8 cellular contexts compared by ENCODE assay signal in genomic region chr11:105034494-105035261, GRCh38. TPM values are rescaled to one million over a fixed set of nuclear protein-coding genes. Genes with fewer than 3 reads are reported as not detected.
DNase-seq lines count a peak whose midpoint lies in the region; ATAC-seq and TF ChIP-seq lines count a peak whose summit lies in the region.
"Not testable (repeated sequence)": the region's sequence is repeated elsewhere in the genome, so short reads cannot be mapped to it uniquely, and the experiment has no call there.

Gene CASP1, minus strand, starts transcription at chr11:105035144. Its CDS starts 31 bp downstream, at chr11:105035113.

- peaks cover 0 to 78% (median 26%) of the 10 kb centered on the region in 10 experiments; a peak in 18 of 20 replicates for H3K4me1 ChIP-seq in BLaER1 treated with 17β-estradiol and CSF1 and Interleukin-3, amounts not matched to agents 10 nM and 100 nM
- H3K4me1 ChIP-seq in right lobe of liver: peaks cover 0 to 13% (median 2%) of the 10 kb centered on the region in 4 donors
- H3K4me1 ChIP-seq in spleen: peaks cover 25 to 69% (median 54%) of the 10 kb centered on the region in 6 donors

- 4% methylated on average over 3 of the region's 3 CpGs for WGBS in right lobe of liver (ENCODE audit: insufficient coverage, low coverage, low lambda C conversion rate, missing lambda C conversion rate)
- 6 to 14% (median 13%) methylated on average over 3 of the region's 3 CpGs for WGBS in spleen, 5 donors

- ATAC-seq in GM19351 (IDR thresholded peaks at IDR 0.05; ENCODE audit: unreplicated experiment) (peak; percentile 87), HG03025 (IDR thresholded peaks at IDR 0.05; ENCODE audit: low FRiP score, unreplicated experiment) (peak; percentile 94), right lobe of liver (peak; percentile 92 to 95 (median 92))

- H3K4me3 ChIP-seq in BLaER1 treated with 17β-estradiol and CSF1 and Interleukin-3, amounts not matched to agents 10 nM and 100 nM: peak within 1 kb of the TSS in 7 of 10 experiments; percentile 40 to 66 (median 54); a peak in 14 of 20 replicates
- peak within 1 kb of the TSS; percentile 64 for H3K4me3 ChIP-seq in NB4 (ENCODE audit: low read depth, low read length)
- peak within 1 kb of the TSS; percentile 33 to 56 (median 50) for H3K4me3 ChIP-seq in right lobe of liver
- peak within 1 kb of the TSS; percentile 23 to 73 (median 46) for H3K4me3 ChIP-seq in spleen

- peaks cover 0 to 59% (median 3%) of the 10 kb centered on the region in 11 experiments; a peak in 12 of 22 replicates for H3K36me3 ChIP-seq in BLaER1 treated with 17β-estradiol and CSF1 and Interleukin-3, amounts not matched to agents 10 nM and 100 nM
- H3K36me3 ChIP-seq in right lobe of liver (peaks cover 0 to 11% (median 0%) of the 10 kb centered on the region in 4 donors), spleen (peaks cover 0 to 43% (median 20%) of the 10 kb centered on the region in 6 donors)

- not testable (repeated sequence) for TF ChIP-seq CTCF in NB4 (IDR thresholded peaks at IDR 0.05; ENCODE audit: low read depth, low read length); right lobe of liver (IDR thresholded peaks at IDR 0.05); spleen (IDR thresholded peaks at IDR 0.05 in 8 of 11, conservative IDR thresholded peaks at IDR 0.05 in 3 of 11)

- peak within 1 kb of the TSS; percentile 26 to 79 (median 71); a peak in 18 of 22 replicates for H3K9ac ChIP-seq in BLaER1 treated with 17β-estradiol and CSF1 and Interleukin-3, amounts not matched to agents 10 nM and 100 nM

- not testable (repeated sequence) for TF ChIP-seq POLR2A in NB4 (IDR thresholded peaks at IDR 0.05; ENCODE audit: extremely low read depth, insufficient read length)
- peak; percentile 36 for TF ChIP-seq POLR2A in right lobe of liver (IDR thresholded peaks at IDR 0.05)
- TF ChIP-seq POLR2A in spleen (IDR thresholded peaks at IDR 0.05): peak in 1 of 3 donors; percentile 44

- peak within 1 kb of the TSS; percentile 42 to 99 (median 63) for H3K4me2 ChIP-seq in BLaER1 treated with 17β-estradiol and CSF1 and Interleukin-3, amounts not matched to agents 10 nM and 100 nM

- peak within 1 kb of the TSS; percentile 52 to 88 (median 73) for H3K27ac ChIP-seq in BLaER1 treated with 17β-estradiol and CSF1 and Interleukin-3, amounts not matched to agents 10 nM and 100 nM
- H3K27ac ChIP-seq in right lobe of liver: peak within 1 kb of the TSS; percentile 53 to 83 (median 79)
- peak within 1 kb of the TSS; percentile 75 to 93 (median 90) for H3K27ac ChIP-seq in spleen

- not testable (repeated sequence) for H3K27me3 ChIP-seq in BLaER1 treated with 17β-estradiol and CSF1 and Interleukin-3, amounts not matched to agents 10 nM and 100 nM; right lobe of liver; spleen (replicated peaks in 1 of 7)

- CTCF ChIA-PET in activated CD8-positive, alpha-beta memory T cell treated with anti-CD3 and anti-CD28 coated beads for 36 hours (lab: Charles Lee): interaction anchor here (1.0 kb wide), 1 partner anchor 30 kb away, joined by 3 read pairs; no protein-coding TSS in a partner anchor

- not testable (repeated sequence) for H4K20me1 ChIP-seq in BLaER1 treated with 17β-estradiol and CSF1 and Interleukin-3, amounts not matched to agents 10 nM and 100 nM

- H3K9me3 ChIP-seq in BLaER1 treated with 17β-estradiol and CSF1 and Interleukin-3, amounts not matched to agents 10 nM and 100 nM (replicated peaks in 1 of 11): peaks cover 10 to 52% (median 20%) of the 10 kb centered on the region in 11 experiments
- H3K9me3 ChIP-seq in right lobe of liver, spleen: not testable (repeated sequence)

- intact Hi-C loops in right lobe of liver (cut with DNase I); spleen (cut with DNase I; ENCODE audit: low total_unique reads): not testable (repeated sequence)

- DNase-seq in NB4 (ENCODE audit: low read depth) (peak; percentile 83), dermis microvascular lymphatic vessel endothelial cell (ENCODE audit: low read depth in 2 of 2) (peak; percentile 42 to 45), right lobe of liver (peak in 1 of 3 donors; percentile 67)
- DNase-seq in spleen: not testable (repeated sequence)

- POLR2A ChIA-PET in activated CD8-positive, alpha-beta memory T cell treated with anti-CD3 and anti-CD28 coated beads for 36 hours (lab: Charles Lee): interaction anchor here (0.6 kb wide), 1 partner anchor 67 kb away, joined by 3 read pairs; no protein-coding TSS in a partner anchor

RNA-seq across cellular contexts. Expression of gene CASP1, which starts in this region (rescaled TPM):
- 10 to 100 TPM; 26.5 to 30.3 TPM for total RNA-seq in activated CD8-positive, alpha-beta memory T cell treated with anti-CD3 and anti-CD28 coated beads for 36 hours
- total RNA-seq in dermis microvascular lymphatic vessel endothelial cell (22.7 and 25.4 TPM in 2 replicates), right lobe of liver (10 to 100 TPM in 2 of 6 experiments, 1 to 10 TPM in 4; 3.7 to 19.2 (median 6.5) TPM), spleen (100 to 1,000 TPM in 4 of 7 donors, 10 to 100 TPM in 3; 89.3 to 158 (median 114) TPM)
- 100 to 1,000 TPM in 1 of 3 donors, 10 to 100 TPM in 2; 57.7 to 107 (median 69.4) TPM for polyA plus RNA-seq in spleen
